In the genomic region with DNA sequence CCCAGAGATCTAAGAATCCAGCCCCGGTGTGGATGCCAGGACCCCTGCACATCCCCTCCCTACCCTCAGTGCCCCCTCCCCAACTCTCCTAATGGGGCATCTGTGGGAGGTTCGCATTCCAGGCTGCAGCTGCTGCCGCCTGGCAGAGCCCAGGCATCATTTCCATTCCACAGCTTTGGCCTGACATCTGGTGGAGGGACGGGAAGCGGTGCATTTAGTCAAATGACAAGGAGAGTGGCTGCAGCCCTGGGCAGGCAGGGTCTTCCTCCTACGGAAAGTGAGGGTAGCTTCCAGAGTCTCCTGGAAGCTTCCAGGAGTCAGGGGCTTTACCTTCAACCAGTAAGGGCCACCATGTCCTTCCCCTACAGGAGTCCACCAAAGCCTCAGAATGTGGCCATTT, we compare ENCODE assay signal across 12 cellular contexts. TPM values are rescaled to one million over a fixed set of nuclear protein-coding genes. Genes with fewer than 3 reads are reported as not detected.
DNase-seq lines count a peak whose midpoint lies in the region; ATAC-seq and TF ChIP-seq lines count a peak whose summit lies in the region.
"Had no signal": no experiment of that assay in that cellular context is flagged by ENCODE, and none has a peak within 500 bp of the region (broad histone marks: within the 10 kb centered on the region; RNA-seq: fewer than 3 reads in every experiment).

No MANE protein-coding gene starts in this region.

- peaks cover 6% of the 10 kb centered on the region for H3K4me1 Mint-ChIP-seq in activated T-cell treated with anti-CD3 and anti-CD28 coated beads, Interleukin-2, amount 50 U/mL, for 72 hours (ENCODE audit: low read depth)

- no peaks in the 10 kb centered on the region for H4K20me1 ChIP-seq in hepatocyte (ENCODE audit: insufficient read depth, poor library complexity, severe bottlenecking)

- no peaks in the 10 kb centered on the region for H3K27me3 Mint-ChIP-seq in activated T-cell treated with anti-CD3 and anti-CD28 coated beads, Interleukin-2, amount 50 U/mL, for 72 hours (ENCODE audit: low read depth)

- no peaks in the 10 kb centered on the region for H3K27me3 ChIP-seq in hepatocyte
- H3K27me3 ChIP-seq: upper lobe of right lung had no signal

- no peak overlapping the region for H3K4me3 ChIP-seq in hepatocyte
- H3K4me3 ChIP-seq: upper lobe of right lung had no signal

- no peak overlapping the region for H3K4me2 ChIP-seq in hepatocyte

- H2AFZ ChIP-seq in hepatocyte, result no peak overlapping the region

- H3K4me1 ChIP-seq in hepatocyte (ENCODE audit: insufficient read depth), result no peaks in the 10 kb centered on the region
- H3K4me1 ChIP-seq: upper lobe of right lung had no signal

- no peaks in the 10 kb centered on the region for H3K36me3 ChIP-seq in hepatocyte (replicated peaks; ENCODE audit: insufficient read depth, low read depth)
- H3K36me3 ChIP-seq: upper lobe of right lung had no signal

- no peaks in the 10 kb centered on the region for H3K9me3 ChIP-seq in hepatocyte (ENCODE audit: low read depth)
- H3K9me3 ChIP-seq: upper lobe of right lung had no signal

- no peaks in the 10 kb centered on the region for H3K79me2 ChIP-seq in hepatocyte

- no peak for ATAC-seq in activated T-cell treated with anti-CD3 and anti-CD28 coated beads, Interleukin-2, amount 50 U/mL, for 72 hours (replicated peaks in 1 of 2)
- ATAC-seq: upper lobe of right lung had no signal

- no peak overlapping the region for H3K4me3 Mint-ChIP-seq in activated T-cell treated with anti-CD3 and anti-CD28 coated beads, Interleukin-2, amount 50 U/mL, for 72 hours

- DNase-seq in A172 (ENCODE audit: low spot score), result peak; percentile 4
- DNase-seq in GM03348 (ENCODE audit: low spot score), result peak; percentile 76
- DNase-seq in SW480 (ENCODE audit: low spot score), result peak; percentile 14
- no peak for DNase-seq in hepatocyte (ENCODE audit: low spot score)
- DNase-seq in activated T-cell treated with anti-CD3 and anti-CD28 coated beads, Interleukin-2, amount 50 U/mL, for 72 hours, result no peak
- no peak for DNase-seq in activated CD8-positive, alpha-beta memory T cell treated with anti-CD3 and anti-CD28 coated beads, Interleukin-2, amount 50 U/mL, for 4 hours
- no peak for DNase-seq in activated CD4-positive, alpha-beta T cell treated with anti-CD3 and anti-CD28 coated beads, Interleukin-2, amount 50 U/mL, for 4 hours
- no peak for DNase-seq in activated effector memory CD4-positive, alpha-beta T cell treated with anti-CD3 and anti-CD28 coated beads, Interleukin-2, amount 50 U/mL, for 16 hours
- DNase-seq: upper lobe of right lung had no signal

- WGBS in hepatocyte (ENCODE audit: low lambda C conversion rate, missing lambda C conversion rate), result 46% methylated on average over 6 of the region's 6 CpGs

- no peaks in the 10 kb centered on the region for H3K9me2 ChIP-seq in hepatocyte (replicated peaks; ENCODE audit: insufficient read depth)

- peaks cover 0 to 2% of the 10 kb centered on the region in 2 donors for H3K36me3 Mint-ChIP-seq in activated T-cell treated with anti-CD3 and anti-CD28 coated beads, Interleukin-2, amount 50 U/mL, for 72 hours (ENCODE audit: insufficient read depth in 2 of 2)

- no peak overlapping the region for H3K27ac ChIP-seq in hepatocyte
- H3K27ac ChIP-seq: HL-60, upper lobe of right lung had no signal

- peaks cover 0 to 2% of the 10 kb centered on the region in 2 donors for H3K9me3 Mint-ChIP-seq in activated T-cell treated with anti-CD3 and anti-CD28 coated beads, Interleukin-2, amount 50 U/mL, for 72 hours

- H3K27ac Mint-ChIP-seq in activated T-cell treated with anti-CD3 and anti-CD28 coated beads, Interleukin-2, amount 50 U/mL, for 72 hours, result no peak overlapping the region

- peak; percentile 34 for TF ChIP-seq CTCF in hepatocyte (IDR thresholded peaks at IDR 0.05; ENCODE audit: poor library complexity)

RNA-seq across cellular contexts. Expression of a gene that starts 30.8 kb away (rescaled TPM):
- not detected in 2 replicates for total RNA-seq in A172 (2014; rRNA removed; shearing (Covaris generic))
- not detected in 2 replicates for total RNA-seq in hepatocyte
- not detected in 2 replicates for polyA plus RNA-seq in hepatocyte
- total RNA-seq in activated T-cell treated with anti-CD3 and anti-CD28 coated beads, Interleukin-2, amount 50 U/mL, for 72 hours, result not detected
- total RNA-seq: OCI-LY7, upper lobe of right lung had no signal
- polyA plus RNA-seq: liver had no signal

Comparison
In these comparisons a context has a peak if more than half of its experiments do, and no peak if none do; other contexts are left out.
1. DNase-seq: peak in A172 (single experiment), GM03348 (single experiment) and SW480 (single experiment); none in hepatocyte (single experiment), activated T-cell treated with anti-CD3 and anti-CD28 coated beads, Interleukin-2, amount 50 U/mL, for 72 hours (0 of 2), activated CD8-positive, alpha-beta memory T cell treated with anti-CD3 and anti-CD28 coated beads, Interleukin-2, amount 50 U/mL, for 4 hours (single experiment), activated CD4-positive, alpha-beta T cell treated with anti-CD3 and anti-CD28 coated beads, Interleukin-2, amount 50 U/mL, for 4 hours (0 of 2) and activated effector memory CD4-positive, alpha-beta T cell treated with anti-CD3 and anti-CD28 coated beads, Interleukin-2, amount 50 U/mL, for 16 hours (single experiment).